Comparison of ENCODE assay signal across 28 cellular contexts in genomic region chr11:11304572-11304971, GRCh38.
"Had no signal": no experiment of that assay in that cellular context is flagged by ENCODE, and none has a peak within 500 bp of the region (broad histone marks: within the 10 kb centered on the region; RNA-seq: fewer than 3 reads in every experiment).

No MANE protein-coding gene starts in this region.

- H3K36me3 ChIP-seq: neural progenitor cell, ovary, right lobe of liver, stomach, thoracic aorta, thyroid gland, uterus had no signal

- FAIRE-seq: small intestine had no signal

- H3K4me3 ChIP-seq: neural progenitor cell, ovary, psoas muscle, right lobe of liver, sigmoid colon, stomach, thoracic aorta, thyroid gland, tibial nerve, upper lobe of left lung, uterus had no signal

- ATAC-seq: natural killer cell; psoas muscle; right cardiac atrium; right lobe of liver; stimulated activated effector memory CD8-positive, alpha-beta T cell treated with anti-CD3 and anti-CD28 coated beads, Interleukin-12 subunit alpha, Interleukin-12 subunit beta, amount 100 ng/mL, for 72 hours; stimulated activated naive B cell treated with anti-CD40 and anti-IgM and Interleukin-4, amounts not matched to agents 10 μg/mL and 1 μg/mL and 100 μg/mL, for 72 hours had no signal

- H3K27ac ChIP-seq: neural progenitor cell, ovary, parathyroid adenoma, psoas muscle, right lobe of liver, sigmoid colon, stomach, thoracic aorta, thyroid gland, tibial nerve, upper lobe of left lung, uterus had no signal

- H2AFZ ChIP-seq: neural progenitor cell, parathyroid adenoma had no signal

- H3K4me3 Mint-ChIP-seq: natural killer cell; nephron; neural progenitor cell; stimulated activated effector memory CD8-positive, alpha-beta T cell treated with anti-CD3 and anti-CD28 coated beads, Interleukin-12 subunit alpha, Interleukin-12 subunit beta, amount 100 ng/mL, for 72 hours; stimulated activated naive B cell treated with anti-CD40 and anti-IgM and Interleukin-4, amounts not matched to agents 10 μg/mL and 1 μg/mL and 100 μg/mL, for 72 hours; stimulated activated naive CD8-positive, alpha-beta T cell treated with anti-CD3 and anti-CD28 coated beads, Interleukin-15, Interleukin-2, amounts not matched to agents 100 ng/mL and 50 ng/mL, for 24 hours had no signal

- H3K27ac Mint-ChIP-seq: natural killer cell; nephron; neural progenitor cell; progenitor cell of endocrine pancreas; stimulated activated effector memory CD8-positive, alpha-beta T cell treated with anti-CD3 and anti-CD28 coated beads, Interleukin-12 subunit alpha, Interleukin-12 subunit beta, amount 100 ng/mL, for 72 hours; stimulated activated naive B cell treated with anti-CD40 and anti-IgM and Interleukin-4, amounts not matched to agents 10 μg/mL and 1 μg/mL and 100 μg/mL, for 72 hours; stimulated activated naive CD8-positive, alpha-beta T cell treated with anti-CD3 and anti-CD28 coated beads, Interleukin-15, Interleukin-2, amounts not matched to agents 100 ng/mL and 50 ng/mL, for 24 hours had no signal

- H3K4me2 ChIP-seq: neural progenitor cell had no signal

- H3K27me3 Mint-ChIP-seq: progenitor cell of endocrine pancreas had no signal

- H3K9me3 Mint-ChIP-seq: nephron; neural progenitor cell; stimulated activated effector memory CD8-positive, alpha-beta T cell treated with anti-CD3 and anti-CD28 coated beads, Interleukin-12 subunit alpha, Interleukin-12 subunit beta, amount 100 ng/mL, for 72 hours; stimulated activated naive CD8-positive, alpha-beta T cell treated with anti-CD3 and anti-CD28 coated beads, Interleukin-15, Interleukin-2, amounts not matched to agents 100 ng/mL and 50 ng/mL, for 24 hours had no signal

- H3K4me1 ChIP-seq: neural progenitor cell, parathyroid adenoma, psoas muscle, right lobe of liver, sigmoid colon, stomach, thyroid gland, tibial nerve, upper lobe of left lung, uterus had no signal

- H3K79me2 ChIP-seq: parathyroid adenoma had no signal

- H3K27me3 ChIP-seq: neural progenitor cell, ovary, right lobe of liver, sigmoid colon, stomach, thyroid gland, tibial nerve, upper lobe of left lung, uterus had no signal

- H3K4me1 Mint-ChIP-seq: natural killer cell; nephron; stimulated activated effector memory CD8-positive, alpha-beta T cell treated with anti-CD3 and anti-CD28 coated beads, Interleukin-12 subunit alpha, Interleukin-12 subunit beta, amount 100 ng/mL, for 72 hours had no signal

- H3K36me3 Mint-ChIP-seq: natural killer cell; neural progenitor cell; stimulated activated effector memory CD8-positive, alpha-beta T cell treated with anti-CD3 and anti-CD28 coated beads, Interleukin-12 subunit alpha, Interleukin-12 subunit beta, amount 100 ng/mL, for 72 hours; stimulated activated naive B cell treated with anti-CD40 and anti-IgM and Interleukin-4, amounts not matched to agents 10 μg/mL and 1 μg/mL and 100 μg/mL, for 72 hours had no signal

- H3K9ac ChIP-seq: neural progenitor cell, parathyroid adenoma had no signal

- H3K9me3 ChIP-seq: ovary, psoas muscle, right lobe of liver, sigmoid colon, stomach, thoracic aorta, thyroid gland, tibial nerve, upper lobe of left lung, uterus had no signal

- DNase-seq: natural killer cell; occipital lobe; ovary; posterior cingulate gyrus; psoas muscle; right cardiac atrium; right lobe of liver; sigmoid colon; small intestine; stimulated activated CD4-positive, alpha-beta T cell treated with anti-CD3 and anti-CD28 coated beads, Interleukin-15, amount 100 ng/mL, for 24 hours; stimulated activated CD4-positive, alpha-beta T cell treated with anti-CD3 and anti-CD28 coated beads, Interleukin-2, amount 100 ng/mL, for 24 hours; stimulated activated CD4-positive, alpha-beta T cell treated with anti-CD3 and anti-CD28 coated beads, Interleukin-2, amount 100 ng/mL, for 48 hours; stimulated activated CD4-positive, alpha-beta T cell treated with anti-CD3 and anti-CD28 coated beads, Interleukin-4, amount 100 ng/mL, for 24 hours; stimulated activated naive B cell treated with anti-CD40 and anti-IgM and Interleukin-4, amounts not matched to agents 10 μg/mL and 1 μg/mL and 100 μg/mL, for 72 hours; stimulated activated naive CD4-positive, alpha-beta T cell treated with Interleukin-2 at 50 U/mL for 16 hours; stomach; thyroid gland; trophoblast cell; upper lobe of left lung; uterus had no signal
